8 cellular contexts compared by ENCODE assay signal in the genomic region with DNA sequence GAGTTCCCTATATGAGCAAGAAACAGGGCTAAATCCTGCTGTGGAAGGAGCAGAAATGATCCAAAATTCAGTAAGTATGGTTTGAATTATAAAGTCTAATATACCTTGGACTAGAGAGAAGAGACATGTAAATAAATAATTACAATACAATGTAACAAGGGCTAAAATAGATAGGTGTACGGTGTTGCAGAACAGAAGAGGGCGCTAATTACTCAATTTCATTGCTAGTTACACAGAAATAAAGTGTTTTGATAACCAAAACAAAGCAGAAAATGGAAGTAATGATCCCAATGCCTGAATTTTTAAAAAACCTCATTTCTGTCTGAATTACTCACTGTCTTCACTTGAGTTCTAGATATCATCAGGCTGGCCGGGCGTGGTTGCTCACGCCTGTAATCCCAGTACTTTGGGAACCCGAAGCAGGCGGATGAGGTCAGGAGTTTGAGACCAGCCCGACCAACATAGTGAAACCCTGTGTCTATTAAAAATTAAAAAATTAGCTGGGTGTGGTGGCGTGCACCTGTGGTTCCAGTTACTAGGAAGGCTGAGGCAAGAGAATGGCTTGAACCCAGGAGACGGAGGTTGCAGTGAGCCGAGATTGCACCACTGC. TPM values are rescaled to one million over a fixed set of nuclear protein-coding genes. Genes with fewer than 3 reads are reported as not detected.
DNase-seq lines count a peak whose midpoint lies in the region; TF ChIP-seq lines count a peak whose summit lies in the region.

No MANE protein-coding gene starts in this region.

- H3K4me1 Mint-ChIP-seq in brain: peaks cover 24% of the 10 kb centered on the region

- H3K36me3 Mint-ChIP-seq in brain: no peaks in the 10 kb centered on the region

- peak overlapping the region in 1 of 5 experiments; percentile 4 for H3K27ac Mint-ChIP-seq in brain

- H3K4me3 ChIP-seq in AG10803 (ENCODE audit: low read length) (no peak overlapping the region), prostate gland (no peak overlapping the region)

- H3K9me3 Mint-ChIP-seq in brain: peaks cover 0 to 2% (median 0%) of the 10 kb centered on the region in 5 experiments

- H3K27me3 ChIP-seq in prostate gland (replicated peaks; ENCODE audit: insufficient read depth): no peaks in the 10 kb centered on the region

- TF ChIP-seq CTCF in AG10803 (conservative IDR thresholded peaks at IDR 0.05; ENCODE audit: low read length) (peak; percentile 51), GM13977 (IDR thresholded peaks at IDR 0.05; ENCODE audit: extremely low read depth, insufficient read depth, missing control alignments) (peak; percentile 57), brain (conservative IDR thresholded peaks at IDR 0.05) (peak; percentile 50 to 66), prostate gland (IDR thresholded peaks at IDR 0.05) (peak in 3 of 4 experiments; percentile 11 to 35 (median 12))

- in situ Hi-C loops in GM13977 (cut with MboI; ENCODE audit: low pct_unique_long_range_greater_than_20kb, low sequenced_read_pairs, unreplicated experiment): no loop called here

- intact Hi-C loops in prostate gland (cut with DNase I): no loop called here

- TF ChIP-seq POLR2A in prostate gland (IDR thresholded peaks at IDR 0.05): no peak

- DNase-seq in AG10803 (ENCODE audit: low read depth) (peak; percentile 38), GM13977 (ENCODE audit: low spot score) (no peak), NCI-H1694 treated with DMSO at 0.1 percent for 48 hours (lab: John Stamatoyannopoulos, UW) (peak; percentile 79), prostate gland (ENCODE audit: low spot score) (no peak), islet precursor cell (no peak), T-helper 9 cell (no peak)
- DNase-seq in activated effector memory CD4-positive, alpha-beta T cell treated with Interleukin-2 at 50 U/mL for 16 hours: no peak

- H3K9me3 ChIP-seq in prostate gland: no peaks in the 10 kb centered on the region

- no peaks in the 10 kb centered on the region for H3K36me3 ChIP-seq in prostate gland

- H3K4me1 ChIP-seq in prostate gland (replicated peaks): no peaks in the 10 kb centered on the region

- no peak overlapping the region for H3K27ac ChIP-seq in prostate gland

- H3K4me3 Mint-ChIP-seq in brain: no peak overlapping the region

- H3K27me3 Mint-ChIP-seq in brain: no peaks in the 10 kb centered on the region

- WGBS in prostate gland: 81% methylated on average over 11 of the region's 11 CpGs

RNA-seq across cellular contexts. Expression of gene PLCH1, which starts 8.3 kb away (rescaled TPM):
- polyA plus RNA-seq in brain (ENCODE audit: insufficient read depth, low read depth, low replicate concordance): 1.1 TPM
- 10 to 100 TPM in 1 of 2 donors, under 1 TPM in 1; 0.64 to 12.2 TPM for total RNA-seq in prostate gland

RNA-seq across cellular contexts. Expression of gene C3orf33, which starts 52.9 kb away (rescaled TPM):
- polyA plus RNA-seq in brain (ENCODE audit: insufficient read depth, low read depth, low replicate concordance): 1.8 TPM
- total RNA-seq in prostate gland: 1 to 10 TPM; 4.9 to 7.6 TPM

Comparison
In these comparisons a context has a peak if more than half of its experiments do, and no peak if none do; other contexts are left out.
1. DNase-seq: peak in AG10803 (single experiment) and NCI-H1694 treated with DMSO at 0.1 percent for 48 hours (single experiment); none in GM13977 (single experiment), prostate gland (single experiment), activated effector memory CD4-positive, alpha-beta T cell treated with Interleukin-2 at 50 U/mL for 16 hours (single experiment), islet precursor cell (single experiment) and T-helper 9 cell (single experiment).
2. Peak in every context shown above with its lines, with median percentiles within 50 percentile points of each other: CTCF ChIP-seq.